Comparison of ENCODE assay signal across 10 cellular contexts in genomic region chr1:22500476-22500875, GRCh38. TPM values are rescaled to one million over a fixed set of nuclear protein-coding genes. Genes with fewer than 3 reads are reported as not detected.
A peak's percentile ranks its signal among the peaks of the same experiment; 100 is the strongest.
DNase-seq lines count a peak whose midpoint lies in the region; TF ChIP-seq lines count a peak whose summit lies in the region.
"Had no signal": no experiment of that assay in that cellular context is flagged by ENCODE, and none has a peak within 500 bp of the region (broad histone marks: within the 10 kb centered on the region; RNA-seq: fewer than 3 reads in every experiment).

No MANE protein-coding gene starts in this region.

- H3K4me3 Mint-ChIP-seq in glutamatergic neuron (ENCODE audit: unreplicated experiment), result no peak overlapping the region
- no peak overlapping the region for H3K4me3 Mint-ChIP-seq in activated CD4-positive, alpha-beta T cell treated with anti-CD3 and anti-CD28 coated beads, Interleukin-2, amount 10 ng/mL, durations not matched to agents 24 days and 14 days

- no peak overlapping the region for H3K27ac Mint-ChIP-seq in glutamatergic neuron (ENCODE audit: unreplicated experiment)
- no peak overlapping the region for H3K27ac Mint-ChIP-seq in activated CD4-positive, alpha-beta T cell treated with anti-CD3 and anti-CD28 coated beads, Interleukin-2, amount 10 ng/mL, durations not matched to agents 24 days and 14 days

- H3K9me3 Mint-ChIP-seq in glutamatergic neuron (ENCODE audit: unreplicated experiment), result no peaks in the 10 kb centered on the region
- no peaks in the 10 kb centered on the region for H3K9me3 Mint-ChIP-seq in activated CD4-positive, alpha-beta T cell treated with anti-CD3 and anti-CD28 coated beads, Interleukin-2, amount 10 ng/mL, durations not matched to agents 24 days and 14 days

- no peaks in the 10 kb centered on the region for H3K36me3 Mint-ChIP-seq in glutamatergic neuron (ENCODE audit: unreplicated experiment)
- peaks cover 5% of the 10 kb centered on the region for H3K36me3 Mint-ChIP-seq in activated CD4-positive, alpha-beta T cell treated with anti-CD3 and anti-CD28 coated beads, Interleukin-2, amount 10 ng/mL, durations not matched to agents 24 days and 14 days (ENCODE audit: low read depth)

- intact Hi-C loops in dorsolateral prefrontal cortex (cut with DNase I), result no loop called here
- intact Hi-C loops in activated CD4-positive, alpha-beta T cell treated with anti-CD3 and anti-CD28 coated beads, Interleukin-2, amount 10 ng/mL, durations not matched to agents 24 days and 14 days (cut with micrococcal nuclease), result no loop called here

- no peaks in the 10 kb centered on the region for H3K36me3 ChIP-seq in kidney epithelial cell (ENCODE audit: control insufficient read depth, insufficient read depth, low read length)
- H3K36me3 ChIP-seq: gastrocnemius medialis had no signal

- H3K27me3 Mint-ChIP-seq in glutamatergic neuron (ENCODE audit: unreplicated experiment), result no peaks in the 10 kb centered on the region
- H3K27me3 Mint-ChIP-seq in activated CD4-positive, alpha-beta T cell treated with anti-CD3 and anti-CD28 coated beads, Interleukin-2, amount 10 ng/mL, durations not matched to agents 24 days and 14 days, result no peaks in the 10 kb centered on the region

- H3K27ac ChIP-seq in VCaP (peak overlapping the region; percentile 82), dorsolateral prefrontal cortex (no peak overlapping the region)
- H3K27ac ChIP-seq: gastrocnemius medialis had no signal

- H3K4me1 Mint-ChIP-seq in glutamatergic neuron (ENCODE audit: low read depth, unreplicated experiment), result peaks cover 17% of the 10 kb centered on the region
- no peaks in the 10 kb centered on the region for H3K4me1 Mint-ChIP-seq in activated CD4-positive, alpha-beta T cell treated with anti-CD3 and anti-CD28 coated beads, Interleukin-2, amount 10 ng/mL, durations not matched to agents 24 days and 14 days

- H3K27me3 ChIP-seq in kidney epithelial cell (ENCODE audit: control insufficient read depth, insufficient read depth, low read length) (no peaks in the 10 kb centered on the region), dorsolateral prefrontal cortex (no peaks in the 10 kb centered on the region)
- H3K27me3 ChIP-seq: gastrocnemius medialis had no signal

- DNase-seq in AG20443 (ENCODE audit: low spot score) (peak; percentile 24), LHCN-M2 (ENCODE audit: low read depth) (peak; percentile 73), kidney epithelial cell (ENCODE audit: low read depth) (peak; percentile 59), glutamatergic neuron (no peak), dorsolateral prefrontal cortex (no peak)
- DNase-seq in activated CD4-positive, CD25-positive, alpha-beta regulatory T cell treated with anti-CD3 and anti-CD28 coated beads, Interleukin-2, amount 50 U/mL, for 72 hours, result no peak
- DNase-seq in activated CD4-positive, alpha-beta T cell treated with anti-CD3 and anti-CD28 coated beads, Interleukin-2, amount 10 ng/mL, durations not matched to agents 24 days and 14 days, result no peak
- DNase-seq: gastrocnemius medialis; stimulated activated CD4-positive, alpha-beta T cell treated with anti-CD3 and anti-CD28 coated beads, Interleukin-4, amount 100 ng/mL, for 24 hours had no signal

- H3K4me3 ChIP-seq in kidney epithelial cell (ENCODE audit: low read depth, low read length) (no peak overlapping the region), dorsolateral prefrontal cortex (no peak overlapping the region)
- H3K4me3 ChIP-seq: gastrocnemius medialis had no signal

- no peak for TF ChIP-seq CTCF in VCaP (conservative IDR thresholded peaks at IDR 0.05)
- TF ChIP-seq CTCF in kidney epithelial cell (IDR thresholded peaks at IDR 0.05; ENCODE audit: insufficient read depth, low read length, poor library complexity, severe bottlenecking), result no peak
- TF ChIP-seq CTCF in glutamatergic neuron (IDR thresholded peaks at IDR 0.05; ENCODE audit: partially characterized antibody, unreplicated experiment), result no peak
- TF ChIP-seq CTCF in dorsolateral prefrontal cortex (IDR thresholded peaks at IDR 0.05 in 54 of 56, conservative IDR thresholded peaks at IDR 0.05 in 2 of 56; ENCODE audit: low read depth in 1 of 56, partially characterized antibody in 56 of 56), result no peak

RNA-seq across cellular contexts. Expression of gene ZBTB40, which starts 48.8 kb away (rescaled TPM):
- total RNA-seq in LHCN-M2 (2014; rRNA removed) (10.1 and 12.9 TPM in 2 replicates), kidney epithelial cell (16.3 and 19.0 TPM in 2 replicates), glutamatergic neuron (ENCODE audit: unreplicated experiment) (25.7 TPM), dorsolateral prefrontal cortex (10 to 100 TPM; 12.6 to 33.7 (median 21.8) TPM)
- polyA plus RNA-seq in LHCN-M2 (2012), result 5.2 TPM
- total RNA-seq in activated CD4-positive, alpha-beta T cell treated with anti-CD3 and anti-CD28 coated beads, Interleukin-2, amount 10 ng/mL, durations not matched to agents 24 days and 14 days, result 18.2 and 19.0 TPM in 2 replicates

Comparison
In these comparisons a context has a peak if more than half of its experiments do, and no peak if none do; other contexts are left out.
1. DNase-seq: peak in AG20443 (single experiment), LHCN-M2 (single experiment) and kidney epithelial cell (single experiment); none in activated CD4-positive, CD25-positive, alpha-beta regulatory T cell treated with anti-CD3 and anti-CD28 coated beads, Interleukin-2, amount 50 U/mL, for 72 hours (single experiment), glutamatergic neuron (single experiment), dorsolateral prefrontal cortex (0 of 10) and activated CD4-positive, alpha-beta T cell treated with anti-CD3 and anti-CD28 coated beads, Interleukin-2, amount 10 ng/mL, durations not matched to agents 24 days and 14 days (single experiment).